Comparison of ENCODE assay signal across 20 cellular contexts in the genomic region with DNA sequence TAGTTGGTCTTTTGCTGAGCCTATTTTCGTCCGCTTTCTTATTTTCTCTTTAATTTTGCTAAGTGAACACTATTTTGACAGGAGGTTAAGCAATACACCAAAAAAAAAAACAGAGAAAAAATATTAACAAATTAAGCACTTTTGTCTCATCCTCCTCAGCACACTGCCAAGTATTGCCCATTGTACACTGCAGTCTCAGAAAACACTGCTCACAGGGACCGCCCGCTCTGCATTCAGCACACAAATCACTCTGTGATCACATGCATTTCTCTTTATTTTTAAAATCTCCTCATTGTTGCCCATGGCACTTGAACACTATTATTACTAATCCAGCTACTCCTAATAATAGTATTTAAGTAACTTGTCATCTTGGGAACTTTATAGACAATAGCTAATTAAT.
"Had no signal": no experiment of that assay in that cellular context is flagged by ENCODE, and none has a peak within 500 bp of the region (broad histone marks: within the 10 kb centered on the region; RNA-seq: fewer than 3 reads in every experiment).

No MANE protein-coding gene starts in this region.

- H3K36me3 Mint-ChIP-seq: activated CD8-positive, alpha-beta memory T cell treated with anti-CD3 and anti-CD28 coated beads, Interleukin-2, amount 10 ng/mL, durations not matched to agents 7 days and 5 days; activated naive CD4-positive, alpha-beta T cell treated with anti-CD3 and anti-CD28 coated beads, Interleukin-2, amount 50 U/mL, for 72 hours; immature natural killer cell; memory B cell; naive thymus-derived CD8-positive, alpha-beta T cell; stimulated activated effector memory CD8-positive, alpha-beta T cell treated with anti-CD3 and anti-CD28 coated beads, Interleukin-12 subunit alpha, Interleukin-12 subunit beta, amount 100 ng/mL, for 72 hours had no signal

- H3K4me3 Mint-ChIP-seq: activated B cell treated with CpG ODN at 0.5 μM for 24 hours; activated CD8-positive, alpha-beta memory T cell treated with anti-CD3 and anti-CD28 coated beads, Interleukin-2, amount 10 ng/mL, durations not matched to agents 7 days and 5 days; activated CD8-positive, alpha-beta T cell treated with anti-CD3 and anti-CD28 coated beads, Interleukin-2, amount 10 ng/mL, durations not matched to agents 7 days and 5 days; central memory CD8-positive, alpha-beta T cell; dendritic cell treated with granulocyte-macrophage colony-stimulating factor and Interleukin-4, amounts not matched to agents 40 ng/mL and 50 ng/mL, for 4 days; immature natural killer cell; memory B cell; naive thymus-derived CD8-positive, alpha-beta T cell; stimulated activated effector memory CD8-positive, alpha-beta T cell treated with anti-CD3 and anti-CD28 coated beads, Interleukin-12 subunit alpha, Interleukin-12 subunit beta, amount 100 ng/mL, for 72 hours; stimulated activated naive CD8-positive, alpha-beta T cell treated with anti-CD3 and anti-CD28 coated beads, Interleukin-15, amount 100 ng/mL, for 72 hours had no signal

- H3K9me3 Mint-ChIP-seq: activated B cell treated with CpG ODN at 0.5 μM for 24 hours; activated naive CD4-positive, alpha-beta T cell treated with anti-CD3 and anti-CD28 coated beads, Interleukin-2, amount 50 U/mL, for 72 hours; central memory CD8-positive, alpha-beta T cell; dendritic cell treated with granulocyte-macrophage colony-stimulating factor and Interleukin-4, amounts not matched to agents 40 ng/mL and 50 ng/mL, for 4 days; immature natural killer cell; memory B cell; naive thymus-derived CD8-positive, alpha-beta T cell; stimulated activated effector memory CD8-positive, alpha-beta T cell treated with anti-CD3 and anti-CD28 coated beads, Interleukin-12 subunit alpha, Interleukin-12 subunit beta, amount 100 ng/mL, for 72 hours; stimulated activated naive CD8-positive, alpha-beta T cell treated with anti-CD3 and anti-CD28 coated beads, Interleukin-15, amount 100 ng/mL, for 72 hours had no signal

- H3K27me3 Mint-ChIP-seq: activated B cell treated with CpG ODN at 0.5 μM for 24 hours; activated CD8-positive, alpha-beta memory T cell treated with anti-CD3 and anti-CD28 coated beads, Interleukin-2, amount 10 ng/mL, durations not matched to agents 7 days and 5 days; central memory CD8-positive, alpha-beta T cell; dendritic cell treated with granulocyte-macrophage colony-stimulating factor and Interleukin-4, amounts not matched to agents 40 ng/mL and 50 ng/mL, for 4 days; memory B cell; naive thymus-derived CD8-positive, alpha-beta T cell; stimulated activated naive CD8-positive, alpha-beta T cell treated with anti-CD3 and anti-CD28 coated beads, Interleukin-15, amount 100 ng/mL, for 72 hours had no signal

- H3K27ac Mint-ChIP-seq: activated B cell treated with CpG ODN at 0.5 μM for 24 hours; activated CD8-positive, alpha-beta memory T cell treated with anti-CD3 and anti-CD28 coated beads, Interleukin-2, amount 10 ng/mL, durations not matched to agents 7 days and 5 days; activated CD8-positive, alpha-beta T cell treated with anti-CD3 and anti-CD28 coated beads, Interleukin-2, amount 10 ng/mL, durations not matched to agents 7 days and 5 days; activated naive CD4-positive, alpha-beta T cell treated with anti-CD3 and anti-CD28 coated beads, Interleukin-2, amount 50 U/mL, for 72 hours; dendritic cell treated with granulocyte-macrophage colony-stimulating factor and Interleukin-4, amounts not matched to agents 40 ng/mL and 50 ng/mL, for 4 days; memory B cell; stimulated activated effector memory CD8-positive, alpha-beta T cell treated with anti-CD3 and anti-CD28 coated beads, Interleukin-12 subunit alpha, Interleukin-12 subunit beta, amount 100 ng/mL, for 72 hours had no signal

- ATAC-seq: activated CD8-positive, alpha-beta memory T cell treated with anti-CD3 and anti-CD28 coated beads, Interleukin-2, amount 10 ng/mL, durations not matched to agents 7 days and 5 days; activated CD8-positive, alpha-beta T cell treated with anti-CD3 and anti-CD28 coated beads, Interleukin-2, amount 10 ng/mL, durations not matched to agents 7 days and 5 days; activated naive CD4-positive, alpha-beta T cell treated with anti-CD3 and anti-CD28 coated beads, Interleukin-2, amount 50 U/mL, for 72 hours; left colon; naive thymus-derived CD8-positive, alpha-beta T cell; stimulated activated effector memory CD8-positive, alpha-beta T cell treated with anti-CD3 and anti-CD28 coated beads, Interleukin-12 subunit alpha, Interleukin-12 subunit beta, amount 100 ng/mL, for 72 hours; stimulated activated naive CD8-positive, alpha-beta T cell treated with anti-CD3 and anti-CD28 coated beads, Interleukin-15, amount 100 ng/mL, for 72 hours had no signal

- DNase-seq: activated B cell treated with CpG ODN at 0.5 μM for 24 hours; activated CD8-positive, alpha-beta memory T cell treated with anti-CD3 and anti-CD28 coated beads, Interleukin-2, amount 10 ng/mL, durations not matched to agents 7 days and 5 days; activated CD8-positive, alpha-beta T cell treated with anti-CD3 and anti-CD28 coated beads, Interleukin-2, amount 10 ng/mL, durations not matched to agents 7 days and 5 days; activated naive CD4-positive, alpha-beta T cell; activated T-cell treated with anti-CD3 and anti-CD28 coated beads, Interleukin-2, amount 50 U/mL, for 48 hours; effector CD4-positive, alpha-beta T cell; foreskin melanocyte; immature natural killer cell; kidney; left colon; naive thymus-derived CD8-positive, alpha-beta T cell; right lobe of liver; stimulated activated CD4-positive, alpha-beta T cell treated with anti-CD3 and anti-CD28 coated beads, Interleukin-12 subunit alpha, Interleukin-12 subunit beta, amount 100 ng/mL, for 4 hours; stimulated activated CD4-positive, alpha-beta T cell treated with anti-CD3 and anti-CD28 coated beads, Interleukin-4, amount 100 ng/mL, for 1 hour; stimulated activated naive CD8-positive, alpha-beta T cell treated with anti-CD3 and anti-CD28 coated beads, Interleukin-15, amount 100 ng/mL, for 72 hours had no signal
